9 cellular contexts compared by ENCODE assay signal in genomic region chr7:132110692-132111091, GRCh38.
"Had no signal": no experiment of that assay in that cellular context is flagged by ENCODE, and none has a peak within 500 bp of the region (broad histone marks: within the 10 kb centered on the region; RNA-seq: fewer than 3 reads in every experiment).

No MANE protein-coding gene starts in this region.

- H3K9me3 Mint-ChIP-seq: GM23338, H9, HFFc6 had no signal

- H3K4me2 ChIP-seq: GM23338 had no signal

- H3K27ac Mint-ChIP-seq: GM23338, H9, HFFc6 had no signal

- H3K9ac ChIP-seq: GM23248 had no signal

- H3K27ac ChIP-seq: GM23248 had no signal

- H2AFZ ChIP-seq: GM23248, GM23338 had no signal

- H3K4me3 ChIP-seq: GM23248, GM23338, HAP-1 had no signal

- H3K9me3 ChIP-seq: HAP-1 had no signal

- H3K4me3 Mint-ChIP-seq: GM23338, H9, HFFc6 had no signal

- DNase-seq: GM23248, GOT3, H7, H9, HCEC 1CT, HFFc6 had no signal

- ATAC-seq: GM23338, HCT116 had no signal

- H3K4me1 ChIP-seq: HAP-1 had no signal

- H3K36me3 ChIP-seq: HAP-1 had no signal
